In genomic region chr22:37552560-37553163, GRCh38 we compare ENCODE assay signal across 12 cellular contexts. TPM values are rescaled to one million over a fixed set of nuclear protein-coding genes. Genes with fewer than 3 reads are reported as not detected.
A peak's percentile ranks its signal among the peaks of the same experiment; 100 is the strongest.
DNase-seq lines count a peak whose midpoint lies in the region; ATAC-seq lines count a peak whose summit lies in the region.
"Had no signal": no experiment of that assay in that cellular context is flagged by ENCODE, and none has a peak within 500 bp of the region (broad histone marks: within the 10 kb centered on the region; RNA-seq: fewer than 3 reads in every experiment).

No MANE protein-coding gene starts in this region.

- H3K27ac Mint-ChIP-seq in stimulated activated naive B cell treated with anti-CD40 and anti-IgM and Interleukin-4, amounts not matched to agents 10 μg/mL and 1 μg/mL and 100 μg/mL, for 72 hours = no peak overlapping the region
- H3K27ac Mint-ChIP-seq: activated CD4-positive, alpha-beta memory T cell treated with anti-CD3 and anti-CD28 coated beads for 36 hours had no signal

- peak; percentile 81 for DNase-seq in GM03348 (ENCODE audit: low spot score)
- DNase-seq in left cardiac atrium = peak; percentile 73
- peak; percentile 38 for DNase-seq in renal cortical epithelial cell (ENCODE audit: low read depth)
- no peak for DNase-seq in DMS53 (lab: John Stamatoyannopoulos, UW)
- DNase-seq in stimulated activated naive B cell treated with anti-CD40 and anti-IgM and Interleukin-4, amounts not matched to agents 10 μg/mL and 1 μg/mL and 100 μg/mL, for 72 hours = no peak
- no peak for DNase-seq in medulla oblongata (ENCODE audit: extremely low spot score)
- DNase-seq: activated CD4-positive, alpha-beta memory T cell treated with anti-CD3 and anti-CD28 coated beads for 36 hours; COR-L47; effector CD8-positive, alpha-beta T cell had no signal

- intact Hi-C loops in left cardiac atrium (cut with DNase I) = no loop called here

- H3K4me1 Mint-ChIP-seq in stimulated activated naive B cell treated with anti-CD40 and anti-IgM and Interleukin-4, amounts not matched to agents 10 μg/mL and 1 μg/mL and 100 μg/mL, for 72 hours = peaks cover 3 to 6% of the 10 kb centered on the region in 2 donors

- H3K27me3 Mint-ChIP-seq in stimulated activated naive B cell treated with anti-CD40 and anti-IgM and Interleukin-4, amounts not matched to agents 10 μg/mL and 1 μg/mL and 100 μg/mL, for 72 hours = peaks cover 45 to 55% of the 10 kb centered on the region in 2 donors

- H3K36me3 Mint-ChIP-seq in stimulated activated naive B cell treated with anti-CD40 and anti-IgM and Interleukin-4, amounts not matched to agents 10 μg/mL and 1 μg/mL and 100 μg/mL, for 72 hours = no peaks in the 10 kb centered on the region
- H3K36me3 Mint-ChIP-seq: activated CD4-positive, alpha-beta memory T cell treated with anti-CD3 and anti-CD28 coated beads for 36 hours had no signal

- WGBS in adipose tissue, 3 donors = 40 to 56% (median 41%) methylated on average over 16 of the region's 16 CpGs

- ATAC-seq in left cardiac atrium (peak; percentile 66 to 75), GM18861 (IDR thresholded peaks at IDR 0.05; ENCODE audit: unreplicated experiment) (no peak)
- ATAC-seq in stimulated activated naive B cell treated with anti-CD40 and anti-IgM and Interleukin-4, amounts not matched to agents 10 μg/mL and 1 μg/mL and 100 μg/mL, for 72 hours (replicated peaks) = no peak

- no peaks in the 10 kb centered on the region for H3K9me3 Mint-ChIP-seq in stimulated activated naive B cell treated with anti-CD40 and anti-IgM and Interleukin-4, amounts not matched to agents 10 μg/mL and 1 μg/mL and 100 μg/mL, for 72 hours
- H3K9me3 Mint-ChIP-seq: activated CD4-positive, alpha-beta memory T cell treated with anti-CD3 and anti-CD28 coated beads for 36 hours had no signal

- no peak overlapping the region for H3K4me3 Mint-ChIP-seq in stimulated activated naive B cell treated with anti-CD40 and anti-IgM and Interleukin-4, amounts not matched to agents 10 μg/mL and 1 μg/mL and 100 μg/mL, for 72 hours
- H3K4me3 Mint-ChIP-seq: activated CD4-positive, alpha-beta memory T cell treated with anti-CD3 and anti-CD28 coated beads for 36 hours had no signal

- H3K27ac ChIP-seq in adipose tissue (ENCODE audit: low read depth, low read length) = peak overlapping the region; percentile 2

RNA-seq across cellular contexts. Expression of gene CDC42EP1, which starts 7.6 kb away (rescaled TPM):
- 10 to 100 TPM; 52.7 to 66.6 (median 63.3) TPM for polyA plus RNA-seq in adipose tissue
- total RNA-seq in left cardiac atrium (10 to 100 TPM; 20.9 to 44.6 TPM), renal cortical epithelial cell (20.8 and 42.7 TPM in 2 replicates)

RNA-seq across cellular contexts. Expression of gene LGALS2, which starts 27.2 kb away (rescaled TPM):
- 10 to 100 TPM in 1 of 3 donors, 1 to 10 TPM in 2; 2.1 to 13.9 (median 4.4) TPM for polyA plus RNA-seq in adipose tissue
- total RNA-seq in left cardiac atrium = not detected
- not detected in 2 replicates for total RNA-seq in renal cortical epithelial cell
- total RNA-seq: activated CD4-positive, alpha-beta memory T cell treated with anti-CD3 and anti-CD28 coated beads for 36 hours; pulmonary artery endothelial cell had no signal

RNA-seq across cellular contexts. Expression of gene CARD10, which starts 33.4 kb away (rescaled TPM):
- 10 to 100 TPM in 1 of 3 donors, 1 to 10 TPM in 2; 8.8 to 20.0 (median 10.0) TPM for polyA plus RNA-seq in adipose tissue
- total RNA-seq in left cardiac atrium = 1 to 10 TPM; 7.7 to 9.2 TPM
- 39.9 and 46.0 TPM in 2 replicates for total RNA-seq in renal cortical epithelial cell

RNA-seq across cellular contexts. Expression of gene GGA1, which starts 56.0 kb away (rescaled TPM):
- polyA plus RNA-seq in adipose tissue = 10 to 100 TPM; 24.2 to 33.1 (median 29.8) TPM
- total RNA-seq in left cardiac atrium = 10 to 100 TPM; 24.4 to 26.6 TPM
- 45.5 and 57.9 TPM in 2 replicates for total RNA-seq in renal cortical epithelial cell

Comparison
In these comparisons a context has a peak if more than half of its experiments do, and no peak if none do; other contexts are left out.
1. DNase-seq: peak in GM03348 (single experiment), left cardiac atrium (single experiment) and renal cortical epithelial cell (single experiment); none in DMS53 (single experiment), stimulated activated naive B cell treated with anti-CD40 and anti-IgM and Interleukin-4, amounts not matched to agents 10 μg/mL and 1 μg/mL and 100 μg/mL, for 72 hours (single experiment) and medulla oblongata (single experiment).
2. ATAC-seq: peak in left cardiac atrium (2 of 2); none in stimulated activated naive B cell treated with anti-CD40 and anti-IgM and Interleukin-4, amounts not matched to agents 10 μg/mL and 1 μg/mL and 100 μg/mL, for 72 hours (0 of 2) and GM18861 (single experiment).